1 cellular context compared by ENCODE assay signal in the genomic region with DNA sequence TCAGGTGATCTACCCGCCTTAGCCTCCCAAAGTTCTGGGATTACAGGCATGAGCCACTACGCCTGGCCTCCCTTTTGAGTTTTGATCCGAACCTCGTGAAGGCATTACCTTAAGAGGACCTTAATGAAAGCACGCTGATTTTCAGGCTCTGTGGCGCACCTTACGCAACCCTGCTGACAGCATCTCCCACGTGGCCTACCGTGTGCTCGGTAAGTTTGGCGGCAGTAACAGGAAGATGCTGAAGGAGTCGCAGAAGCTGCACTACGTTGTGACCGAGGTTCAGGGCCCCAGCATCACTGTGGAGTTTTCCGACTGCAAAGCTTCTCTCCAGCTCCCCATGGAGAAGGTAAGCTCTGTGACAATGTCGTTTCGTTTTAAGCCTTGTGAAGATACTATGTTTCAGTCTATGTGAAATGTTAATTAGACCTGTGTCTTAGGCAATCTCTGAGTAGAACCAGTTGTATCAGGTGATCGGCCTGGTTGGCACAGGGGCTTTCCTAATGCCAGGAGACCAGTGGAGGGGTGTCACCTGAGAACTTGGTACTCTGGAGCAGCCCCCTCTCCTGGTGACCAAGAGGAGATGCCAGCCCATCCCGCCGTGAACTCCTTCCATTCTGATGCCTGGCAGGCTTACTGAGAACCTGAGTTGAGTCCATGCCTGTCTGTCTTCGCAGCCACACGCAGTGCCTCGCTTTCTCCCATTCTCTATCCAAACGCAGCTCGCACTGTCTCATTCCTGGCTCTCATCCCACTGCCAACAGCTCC.
A peak's percentile ranks its signal among the peaks of the same experiment; 100 is the strongest.
TF ChIP-seq lines count a peak whose summit lies in the region.

No MANE protein-coding gene starts in this region.

TF ChIP-seq in HepG2, 621 proteins besides CTCF, POLR2A, EP300 and RAD21 (continued from another document):
- TF ChIP-seq, protein P1, sequence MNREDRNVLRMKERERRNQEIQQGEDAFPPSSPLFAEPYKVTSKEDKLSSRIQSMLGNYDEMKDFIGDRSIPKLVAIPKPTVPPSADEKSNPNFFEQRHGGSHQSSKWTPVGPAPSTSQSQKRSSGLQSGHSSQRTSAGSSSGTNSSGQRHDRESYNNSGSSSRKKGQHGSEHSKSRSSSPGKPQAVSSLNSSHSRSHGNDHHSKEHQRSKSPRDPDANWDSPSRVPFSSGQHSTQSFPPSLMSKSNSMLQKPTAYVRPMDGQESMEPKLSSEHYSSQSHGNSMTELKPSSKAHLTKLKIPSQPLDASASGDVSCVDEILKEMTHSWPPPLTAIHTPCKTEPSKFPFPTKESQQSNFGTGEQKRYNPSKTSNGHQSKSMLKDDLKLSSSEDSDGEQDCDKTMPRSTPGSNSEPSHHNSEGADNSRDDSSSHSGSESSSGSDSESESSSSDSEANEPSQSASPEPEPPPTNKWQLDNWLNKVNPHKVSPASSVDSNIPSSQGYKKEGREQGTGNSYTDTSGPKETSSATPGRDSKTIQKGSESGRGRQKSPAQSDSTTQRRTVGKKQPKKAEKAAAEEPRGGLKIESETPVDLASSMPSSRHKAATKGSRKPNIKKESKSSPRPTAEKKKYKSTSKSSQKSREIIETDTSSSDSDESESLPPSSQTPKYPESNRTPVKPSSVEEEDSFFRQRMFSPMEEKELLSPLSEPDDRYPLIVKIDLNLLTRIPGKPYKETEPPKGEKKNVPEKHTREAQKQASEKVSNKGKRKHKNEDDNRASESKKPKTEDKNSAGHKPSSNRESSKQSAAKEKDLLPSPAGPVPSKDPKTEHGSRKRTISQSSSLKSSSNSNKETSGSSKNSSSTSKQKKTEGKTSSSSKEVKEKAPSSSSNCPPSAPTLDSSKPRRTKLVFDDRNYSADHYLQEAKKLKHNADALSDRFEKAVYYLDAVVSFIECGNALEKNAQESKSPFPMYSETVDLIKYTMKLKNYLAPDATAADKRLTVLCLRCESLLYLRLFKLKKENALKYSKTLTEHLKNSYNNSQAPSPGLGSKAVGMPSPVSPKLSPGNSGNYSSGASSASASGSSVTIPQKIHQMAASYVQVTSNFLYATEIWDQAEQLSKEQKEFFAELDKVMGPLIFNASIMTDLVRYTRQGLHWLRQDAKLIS (CRISPR knock-in tag; IDR thresholded peaks at IDR 0.05): no peak
- TF ChIP-seq ZNF557 (CRISPR knock-in tag; IDR thresholded peaks at IDR 0.05) (no peak), ZFP36L1 (CRISPR knock-in tag; IDR thresholded peaks at IDR 0.05) (no peak), CEBPB (IDR thresholded peaks at IDR 0.05; ENCODE audit: borderline replicate concordance, low read depth, low read length) (0 out of 2 replicates have a peak, but pooled peaks have one; percentile 6), CHD4 (IDR thresholded peaks at IDR 0.05; ENCODE audit: borderline replicate concordance, low read length) (no peak)
